ENCODE assay signal across 20 cellular contexts in the genomic region with DNA sequence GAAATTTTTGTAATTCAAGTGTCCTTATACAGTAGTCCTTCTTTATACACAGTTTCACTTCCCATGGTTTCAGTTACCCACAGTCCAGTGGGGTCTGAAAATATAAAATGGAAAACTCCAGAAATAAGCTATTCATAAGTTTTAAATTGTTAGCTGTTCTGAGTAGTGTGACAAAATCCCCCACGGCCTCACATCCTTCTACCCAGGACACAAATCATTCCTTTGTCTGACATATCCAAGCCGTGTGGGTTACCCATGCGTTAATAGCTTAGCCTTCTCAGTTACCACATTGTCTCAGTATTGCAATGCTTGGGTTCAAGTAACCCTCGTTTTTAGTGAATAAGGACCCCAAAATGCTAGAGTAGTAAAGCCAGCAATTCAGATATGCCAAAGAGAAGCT.
DNase-seq lines count a peak whose midpoint lies in the region; FAIRE-seq and TF ChIP-seq lines count a peak whose summit lies in the region.
"Had no signal": no experiment of that assay in that cellular context is flagged by ENCODE, and none has a peak within 500 bp of the region (broad histone marks: within the 10 kb centered on the region; RNA-seq: fewer than 3 reads in every experiment).

No MANE protein-coding gene starts in this region.

- H3K9me3 ChIP-seq in neural progenitor cell (ENCODE audit: low read depth) (no peaks in the 10 kb centered on the region), vagina (no peaks in the 10 kb centered on the region)
- H3K9me3 ChIP-seq: BE2C, Caco-2 had no signal

- no peaks in the 10 kb centered on the region for H3K27me3 Mint-ChIP-seq in neural progenitor cell (ENCODE audit: insufficient read depth, low read depth)
- H3K27me3 Mint-ChIP-seq: CD4-positive, CD25-positive, alpha-beta regulatory T cell; CD8-positive, alpha-beta memory T cell had no signal

- H3K36me3 ChIP-seq in neural progenitor cell = no peaks in the 10 kb centered on the region
- H3K36me3 ChIP-seq in vagina = no peaks in the 10 kb centered on the region
- H3K36me3 ChIP-seq: BE2C had no signal

- no peak overlapping the region for H3K9ac ChIP-seq in neural progenitor cell
- H3K9ac ChIP-seq: GM23248 had no signal

- H3K9me3 Mint-ChIP-seq in neural progenitor cell = peaks cover 3% of the 10 kb centered on the region

- no peaks in the 10 kb centered on the region for H3K36me3 Mint-ChIP-seq in neural progenitor cell
- H3K36me3 Mint-ChIP-seq: CD4-positive, CD25-positive, alpha-beta regulatory T cell; CD8-positive, alpha-beta memory T cell had no signal

- H3K4me1 ChIP-seq in neural progenitor cell = no peaks in the 10 kb centered on the region
- H3K4me1 ChIP-seq in vagina = no peaks in the 10 kb centered on the region
- H3K4me1 ChIP-seq: BE2C, Caco-2 had no signal

- H3K4me2 ChIP-seq in neural progenitor cell = no peak overlapping the region

- no peaks in the 10 kb centered on the region for H3K79me2 ChIP-seq in neural progenitor cell (ENCODE audit: low read depth)

- no peak overlapping the region for H2AFZ ChIP-seq in neural progenitor cell (replicated peaks)
- H2AFZ ChIP-seq: GM23248 had no signal

- H3K27me3 ChIP-seq in neural progenitor cell (no peaks in the 10 kb centered on the region), vagina (no peaks in the 10 kb centered on the region)
- H3K27me3 ChIP-seq: BE2C had no signal

- no peaks in the 10 kb centered on the region for H4K20me1 ChIP-seq in neural progenitor cell (ENCODE audit: low read depth)

- no peak for FAIRE-seq in RCC 7860 (lab: Jason Lieb, UNC)
- FAIRE-seq: A204.1, D721Med, H54 had no signal

- no peak overlapping the region for H3K4me3 Mint-ChIP-seq in neural progenitor cell
- H3K4me3 Mint-ChIP-seq: CD4-positive, CD25-positive, alpha-beta regulatory T cell; CD8-positive, alpha-beta memory T cell had no signal

- DNase-seq in MV-4-11 (lab: John Stamatoyannopoulos, UW) (peak; percentile 30), RCC 7860 (ENCODE audit: low spot score) (peak; percentile 25), epidermal melanocyte (ENCODE audit: insufficient read length, low spot score) (peak; percentile 17), neural progenitor cell (ENCODE audit: low spot score) (peak; percentile 1), vagina (ENCODE audit: extremely low spot score in 2 of 2) (no peak), NCI-H774 (lab: John Stamatoyannopoulos, UW) (no peak), NCI-H1694 (lab: John Stamatoyannopoulos, UW) (no peak)
- DNase-seq: ACHN; BE2C; C1 segment of cervical spinal cord; Caco-2; CD4-positive, CD25-positive, alpha-beta regulatory T cell; CD8-positive, alpha-beta memory T cell; DMS79; GDM1; GM23248; HCEC 1CT had no signal

- no peak overlapping the region for H3K27ac Mint-ChIP-seq in neural progenitor cell
- H3K27ac Mint-ChIP-seq: CD4-positive, CD25-positive, alpha-beta regulatory T cell; CD8-positive, alpha-beta memory T cell had no signal

- no peak for TF ChIP-seq POLR2A in vagina (IDR thresholded peaks at IDR 0.05)

- H3F3A ChIP-seq in neural progenitor cell (ENCODE audit: low read depth) = no peaks in the 10 kb centered on the region

- H3K27ac ChIP-seq in neural progenitor cell (no peak overlapping the region), vagina (no peak overlapping the region)
- H3K27ac ChIP-seq: GM23248 had no signal

- H3K4me1 Mint-ChIP-seq in neural progenitor cell = peaks cover 6% of the 10 kb centered on the region
- H3K4me1 Mint-ChIP-seq: CD4-positive, CD25-positive, alpha-beta regulatory T cell; CD8-positive, alpha-beta memory T cell had no signal

- intact Hi-C loops in vagina (cut with DNase I) = no loop called here

- TF ChIP-seq CTCF in neural progenitor cell (IDR thresholded peaks at IDR 0.05) (no peak), vagina (IDR thresholded peaks at IDR 0.05) (no peak)

- H3K4me3 ChIP-seq in neural progenitor cell = no peak overlapping the region
- no peak overlapping the region for H3K4me3 ChIP-seq in vagina
- H3K4me3 ChIP-seq: GM23248 had no signal

Comparison
In these comparisons a context has a peak if more than half of its experiments do, and no peak if none do; other contexts are left out.
1. DNase-seq: peak in MV-4-11 (single experiment), RCC 7860 (single experiment), epidermal melanocyte (single experiment) and neural progenitor cell (single experiment); none in vagina (0 of 2), NCI-H774 (single experiment) and NCI-H1694 (single experiment).